In the genomic region with DNA sequence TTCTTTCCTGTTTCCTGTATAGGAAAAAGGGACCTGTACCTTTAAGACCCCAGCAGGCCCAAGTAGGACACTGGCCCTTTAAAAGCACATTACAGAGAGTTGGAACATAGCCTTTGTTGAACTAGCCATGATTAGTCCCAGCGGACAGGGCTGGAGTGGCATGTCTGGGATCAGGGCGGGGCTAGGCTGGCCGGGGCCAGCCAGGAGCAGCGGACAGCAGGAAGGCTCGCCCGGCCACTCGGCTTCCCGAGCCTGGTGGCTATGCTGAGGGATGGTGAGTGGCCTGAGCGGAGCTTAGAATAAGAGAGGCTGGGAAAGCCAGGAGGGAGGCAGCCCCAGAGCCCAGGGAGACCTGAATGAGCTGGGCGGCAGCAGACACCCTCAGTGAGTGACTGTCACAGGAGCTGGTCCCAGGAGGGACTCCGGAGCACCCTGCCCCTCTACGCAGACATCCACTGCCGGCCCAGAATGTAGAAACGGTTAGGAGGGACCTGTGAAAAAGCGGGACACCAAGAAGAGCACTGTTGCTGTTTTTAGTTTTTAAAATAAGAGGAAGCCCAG, we compare ENCODE assay signal across 8 cellular contexts.
DNase-seq lines count a peak whose midpoint lies in the region; ATAC-seq and TF ChIP-seq lines count a peak whose summit lies in the region.

No MANE protein-coding gene starts in this region.

- peak; percentile 87 for DNase-seq in A172 (ENCODE audit: low spot score)
- DNase-seq in LNCaP clone FGC (ENCODE audit: low read depth), result peak; percentile 82
- DNase-seq in brain microvascular endothelial cell, result peak; percentile 82
- no peak for DNase-seq in skeletal muscle cell (ENCODE audit: low read depth)
- no peak for DNase-seq in Kasumi-1 (lab: John Stamatoyannopoulos, UW)
- DNase-seq in GM13977 (ENCODE audit: low spot score), result no peak

- peak overlapping the region; percentile 48 for H3K4me3 ChIP-seq in LNCaP clone FGC (ENCODE audit: low read depth, low read length)
- H3K4me3 ChIP-seq in brain microvascular endothelial cell (ENCODE audit: low read depth, low read length), result peak overlapping the region; percentile 66
- H3K4me3 ChIP-seq in iPS-18a (ENCODE audit: low read length), result peak overlapping the region; percentile 22
- H3K4me3 ChIP-seq in skeletal muscle cell (ENCODE audit: low read depth, low read length), result peak overlapping the region; percentile 37

- no peak for ATAC-seq in HG03521 (IDR thresholded peaks at IDR 0.05; ENCODE audit: unreplicated experiment)

- H3K9me3 ChIP-seq in iPS-18a (ENCODE audit: control insufficient read depth, low read depth, low read length), result no peaks in the 10 kb centered on the region

- peak overlapping the region; percentile 81 for H3K27ac ChIP-seq in brain microvascular endothelial cell
- no peak overlapping the region for H3K27ac ChIP-seq in iPS-18a (ENCODE audit: low read length)

- peaks cover 51% of the 10 kb centered on the region for H3K4me1 ChIP-seq in iPS-18a (ENCODE audit: control insufficient read depth, low read depth, low read length)

- peak overlapping the region; percentile 11 for H3K9ac ChIP-seq in iPS-18a (ENCODE audit: low read length)

- H3K27me3 ChIP-seq in brain microvascular endothelial cell (replicated peaks), result no peaks in the 10 kb centered on the region
- H3K27me3 ChIP-seq in iPS-18a (ENCODE audit: control insufficient read depth, insufficient read depth, low read length), result no peaks in the 10 kb centered on the region

- no peak for TF ChIP-seq CTCF in LNCaP clone FGC (IDR thresholded peaks at IDR 0.05; ENCODE audit: control insufficient read depth, extremely low read depth, insufficient read depth)
- peak; percentile 20 for TF ChIP-seq CTCF in brain microvascular endothelial cell (IDR thresholded peaks at IDR 0.05; ENCODE audit: low read depth, low read length, missing control alignments)
- no peak for TF ChIP-seq CTCF in GM13977 (IDR thresholded peaks at IDR 0.05; ENCODE audit: extremely low read depth, insufficient read depth, missing control alignments)

- H3K36me3 ChIP-seq in brain microvascular endothelial cell (replicated peaks) (no peaks in the 10 kb centered on the region), iPS-18a (ENCODE audit: control insufficient read depth, low read depth, low read length) (no peaks in the 10 kb centered on the region)

- in situ Hi-C loops in brain microvascular endothelial cell (cut with HindIII; ENCODE audit: low pct_ligation_motif_present, low sequenced_read_pairs), result loop anchor here (25.0 kb wide), 1 partner anchor 219 kb away; no protein-coding TSS in a partner anchor
- in situ Hi-C loops in GM13977 (cut with MboI; ENCODE audit: low pct_unique_long_range_greater_than_20kb, low sequenced_read_pairs, unreplicated experiment), result no loop called here

Comparison
In these comparisons a context has a peak if more than half of its experiments do, and no peak if none do; other contexts are left out.
1. DNase-seq: peak in A172 (single experiment), LNCaP clone FGC (single experiment) and brain microvascular endothelial cell (single experiment); none in skeletal muscle cell (single experiment), Kasumi-1 (0 of 2) and GM13977 (single experiment).
2. Peak in every context shown above with its lines, with median percentiles within 50 percentile points of each other: H3K4me3 ChIP-seq.